3 cellular contexts compared by ENCODE assay signal in the genomic region with DNA sequence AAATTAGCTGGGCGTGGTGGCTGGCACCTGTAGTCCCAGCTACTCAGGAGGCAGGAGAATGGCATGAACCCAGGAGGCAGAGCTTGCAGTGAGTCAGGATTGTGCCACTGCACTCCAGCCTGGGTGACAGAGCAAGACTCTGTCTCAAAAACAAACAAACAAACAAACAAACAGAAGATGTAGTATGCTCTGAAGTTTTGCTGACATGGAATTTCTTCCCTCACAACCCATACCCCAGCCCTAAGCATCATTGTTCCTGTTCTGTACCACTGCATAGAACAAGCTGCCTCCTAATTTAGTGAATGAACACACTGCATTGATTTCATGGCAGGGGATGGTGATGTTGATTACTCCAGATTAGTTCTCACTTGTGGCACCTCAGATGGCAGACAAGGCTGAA.
DNase-seq lines count a peak whose midpoint lies in the region; ATAC-seq, FAIRE-seq and TF ChIP-seq lines count a peak whose summit lies in the region.
"Not testable (repeated sequence)": the region's sequence is repeated elsewhere in the genome, so short reads cannot be mapped to it uniquely, and the experiment has no call there.

No MANE protein-coding gene starts in this region.

- H3K79me2 ChIP-seq in K562 (ENCODE audit: control insufficient read depth, insufficient read depth, low read length); HepG2 (ENCODE audit: insufficient read depth, low read length): not testable (repeated sequence)

- not testable (repeated sequence) for BruUV-seq in K562 (replicated peaks; lab: Mats Ljungman, UMichigan); HepG2 (replicated peaks; lab: Mats Ljungman, UMichigan)

- not testable (repeated sequence) for H3K27ac ChIP-seq in A549; K562 (ENCODE audit: extremely low read depth, low read depth, low read length); HepG2 (ENCODE audit: extremely low read length, insufficient read depth, low read length)

- CTCF ChIA-PET in A549 (lab: Yijun Ruan, JAX); K562 (lab: Yijun Ruan, JAX; ENCODE audit: low intra/inter-chr PET ratio); HepG2 (lab: Yijun Ruan, JAX; ENCODE audit: low intra/inter-chr PET ratio, low total read pairs): not testable (repeated sequence)

- not testable (repeated sequence) for H3K9me3 ChIP-seq in A549; K562 (replicated peaks; ENCODE audit: control insufficient read depth, insufficient read depth, low read depth, low read length); HepG2 (ENCODE audit: low read length)

- WGBS in A549 (ENCODE audit: missing lambda C conversion rate), result 92% methylated on average over 1 of the region's 1 CpG
- 0% methylated on average over 1 of the region's 1 CpG for WGBS in K562 (ENCODE audit: insufficient coverage, low coverage, missing lambda C conversion rate)
- 0% methylated on average over 1 of the region's 1 CpG for WGBS in HepG2 (ENCODE audit: low lambda C conversion rate)

- TF ChIP-seq POLR2A in A549 (IDR thresholded peaks at IDR 0.05; ENCODE audit: low read length); K562 (conservative IDR thresholded peaks at IDR 0.05); HepG2 (IDR thresholded peaks at IDR 0.05; ENCODE audit: insufficient read depth in 1 of 2, low read depth in 2 of 2, low read length in 2 of 2): not testable (repeated sequence)

- TF ChIP-seq CTCF in A549 (IDR thresholded peaks at IDR 0.05); K562 (IDR thresholded peaks at IDR 0.05 in 2 of 3, conservative IDR thresholded peaks at IDR 0.05 in 1 of 3; ENCODE audit: insufficient read depth in 2 of 3, low read depth in 1 of 3, low read length in 3 of 3); HepG2 (CRISPR knock-in tag; IDR thresholded peaks at IDR 0.05): not testable (repeated sequence)

- not testable (repeated sequence) for H4K20me1 ChIP-seq in K562 (replicated peaks; ENCODE audit: control insufficient read depth, insufficient read depth, low read length); HepG2 (ENCODE audit: insufficient read depth, low read length)

- TF ChIP-seq RAD21 in A549 (conservative IDR thresholded peaks at IDR 0.05 in 1 of 2, IDR thresholded peaks at IDR 0.05 in 1 of 2); K562 (CRISPR knock-in tag; conservative IDR thresholded peaks at IDR 0.05 in 1 of 2, IDR thresholded peaks at IDR 0.05 in 1 of 2); HepG2 (CRISPR knock-in tag; IDR thresholded peaks at IDR 0.05): not testable (repeated sequence)

- FAIRE-seq in A549 (lab: Jason Lieb, UNC); K562 (lab: Jason Lieb, UNC); HepG2 (lab: Jason Lieb, UNC): not testable (repeated sequence)

- DNase-seq in A549 (ENCODE audit: low read depth in 1 of 2, low spot score in 1 of 2); K562 (ENCODE audit: extremely low read depth in 1 of 4, low spot score in 3 of 4); HepG2 (ENCODE audit: low spot score): not testable (repeated sequence)

- H3K9ac ChIP-seq in K562 (ENCODE audit: insufficient read depth in 1 of 2, low read depth in 2 of 2, low read length in 2 of 2); HepG2 (ENCODE audit: insufficient read depth, low read depth, low read length): not testable (repeated sequence)

- not testable (repeated sequence) for H3K27me3 ChIP-seq in K562 (ENCODE audit: control insufficient read depth in 2 of 2, insufficient read depth in 2 of 2, low read length in 2 of 2); HepG2 (ENCODE audit: control insufficient read depth in 1 of 2, insufficient read depth in 2 of 2, low read length in 2 of 2)

- not testable (repeated sequence) for H3K4me2 ChIP-seq in A549; K562 (ENCODE audit: insufficient read depth, low read length); HepG2 (ENCODE audit: low read depth, low read length)

- H3K9me1 ChIP-seq in K562 (ENCODE audit: control insufficient read depth, insufficient read depth, low read length), result not testable (repeated sequence)

- not testable (repeated sequence) for H2AFZ ChIP-seq in K562 (ENCODE audit: low read depth, low read length); HepG2 (ENCODE audit: low read length)

- H3K36me3 ChIP-seq in K562 (ENCODE audit: control insufficient read depth, insufficient read depth, low read length); HepG2 (replicated peaks in 1 of 2; ENCODE audit: control insufficient read depth in 1 of 2, insufficient read depth in 2 of 2, low read length in 2 of 2): not testable (repeated sequence)

- TF ChIP-seq EP300 in A549 (IDR thresholded peaks at IDR 0.05); K562 (IDR thresholded peaks at IDR 0.05; ENCODE audit: low read length); HepG2 (IDR thresholded peaks at IDR 0.05; ENCODE audit: low read depth in 2 of 2, low read length in 2 of 2); HepG2 (CRISPR knock-in tag; IDR thresholded peaks at IDR 0.05; ENCODE audit: borderline replicate concordance): not testable (repeated sequence)

- not testable (repeated sequence) for ATAC-seq in A549, K562, HepG2

- H3K4me3 ChIP-seq in A549; K562; HepG2 (replicated peaks in 1 of 3; ENCODE audit: insufficient read depth in 1 of 3, low read depth in 2 of 3, low read length in 3 of 3): not testable (repeated sequence)

- POLR2A ChIA-PET in A549 (lab: Yijun Ruan, JAX); K562 (lab: Yijun Ruan, JAX); HepG2 (lab: Yijun Ruan, JAX): not testable (repeated sequence)

- intact Hi-C loops in K562 (cut with micrococcal nuclease); HepG2 (cut with micrococcal nuclease; ENCODE audit: unreplicated experiment): not testable (repeated sequence)

- not testable (repeated sequence) for H3K4me1 ChIP-seq in A549; K562 (replicated peaks in 1 of 2; ENCODE audit: control insufficient read depth in 2 of 2, insufficient read depth in 2 of 2, low read length in 2 of 2); HepG2 (ENCODE audit: insufficient read depth, low read length)

- in situ Hi-C loops in K562 (cut with MboI); HepG2 (cut with HindIII; ENCODE audit: extremely low pct_ligation_motif_present, low pct_unique_long_range_greater_than_20kb): not testable (repeated sequence)

TF ChIP-seq in A549, 52 proteins besides CTCF, POLR2A, EP300 and RAD21:
- peak; percentile 72 for TF ChIP-seq MAFK (IDR thresholded peaks at IDR 0.05; ENCODE audit: partially characterized antibody)

TF ChIP-seq in K562, 482 proteins besides CTCF, POLR2A, EP300 and RAD21:
- peak; percentile 32 for TF ChIP-seq C11orf30 (IDR thresholded peaks at IDR 0.05; ENCODE audit: low read depth)
- TF ChIP-seq MAFG (tag; conservative IDR thresholded peaks at IDR 0.05), result peak; percentile 17; the same call in 1 of the 2 replicates
- peak; percentile 55 for TF ChIP-seq ZNF316 (IDR thresholded peaks at IDR 0.05)

TF ChIP-seq in HepG2, 621 proteins besides CTCF, POLR2A, EP300 and RAD21:
- TF ChIP-seq MAFK (conservative IDR thresholded peaks at IDR 0.05 in 1 of 2, IDR thresholded peaks at IDR 0.05 in 1 of 2; ENCODE audit: low read length in 2 of 2), result peak; percentile 29 to 69; a peak in 2 of 4 replicates
- peak; percentile 51 for TF ChIP-seq MAFF (IDR thresholded peaks at IDR 0.05; ENCODE audit: low read depth, low read length)
